Comparison of ENCODE assay signal across 10 cellular contexts in genomic region chr14:77554816-77555599, GRCh38. TPM values are rescaled to one million over a fixed set of nuclear protein-coding genes. Genes with fewer than 3 reads are reported as not detected.
DNase-seq lines count a peak whose midpoint lies in the region; ATAC-seq lines count a peak whose summit lies in the region.
"Had no signal": no experiment of that assay in that cellular context is flagged by ENCODE, and none has a peak within 500 bp of the region (broad histone marks: within the 10 kb centered on the region; RNA-seq: fewer than 3 reads in every experiment).

No MANE protein-coding gene starts in this region.

- no peak overlapping the region for H3K27ac ChIP-seq in CD4-positive, alpha-beta memory T cell (ENCODE audit: low read depth, low read length)
- H3K27ac ChIP-seq in mesodermal cell (ENCODE audit: low read depth, low read length, severe bottlenecking), result peak overlapping the region; percentile 6

- H3K27me3 Mint-ChIP-seq in CD4-positive, alpha-beta memory T cell, result no peaks in the 10 kb centered on the region
- no peaks in the 10 kb centered on the region for H3K27me3 Mint-ChIP-seq in activated naive CD8-positive, alpha-beta T cell
- H3K27me3 Mint-ChIP-seq in effector memory CD8-positive, alpha-beta T cell, result no peaks in the 10 kb centered on the region

- no peaks in the 10 kb centered on the region for H3K27me3 ChIP-seq in CD4-positive, alpha-beta memory T cell (ENCODE audit: insufficient read depth, low read length)

- peaks cover 0 to 8% (median 5%) of the 10 kb centered on the region in 4 donors for H3K4me1 Mint-ChIP-seq in CD4-positive, alpha-beta memory T cell
- H3K4me1 Mint-ChIP-seq in activated naive CD8-positive, alpha-beta T cell (ENCODE audit: low read depth), result peaks cover 14% of the 10 kb centered on the region
- H3K4me1 Mint-ChIP-seq in effector memory CD8-positive, alpha-beta T cell (ENCODE audit: low read depth in 2 of 2), result peaks cover 0 to 4% of the 10 kb centered on the region in 2 donors

- H3K36me3 ChIP-seq in CD4-positive, alpha-beta memory T cell (ENCODE audit: insufficient read depth, low read length), result peaks cover 25% of the 10 kb centered on the region
- peaks cover 59% of the 10 kb centered on the region for H3K36me3 ChIP-seq in mesodermal cell (ENCODE audit: control insufficient read depth, insufficient read depth, low read length)

- WGBS in mesodermal cell (ENCODE audit: insufficient coverage in 2 of 2), 2 experiments, result 75 to 93% methylated on average over 6 of the region's 9 CpGs

- H3K9me3 ChIP-seq in CD4-positive, alpha-beta memory T cell (ENCODE audit: control insufficient read depth in 1 of 2, low read length in 2 of 2), result no peaks in the 10 kb centered on the region
- H3K9me3 ChIP-seq in mesodermal cell (ENCODE audit: control insufficient read depth, low read length), result no peaks in the 10 kb centered on the region
- H3K9me3 ChIP-seq: mucosa of descending colon, thoracic aorta had no signal

- intact Hi-C loops in CD4-positive, alpha-beta memory T cell (cut with micrococcal nuclease), result no loop called here

- H3K36me3 Mint-ChIP-seq in CD4-positive, alpha-beta memory T cell, result peaks cover 40 to 60% of the 10 kb centered on the region in 2 donors
- peaks cover 9% of the 10 kb centered on the region for H3K36me3 Mint-ChIP-seq in activated naive CD8-positive, alpha-beta T cell
- peaks cover 67% of the 10 kb centered on the region for H3K36me3 Mint-ChIP-seq in effector memory CD8-positive, alpha-beta T cell (ENCODE audit: insufficient read depth)

- peak overlapping the region in 4 of 7 donors; percentile 61 to 88 (median 74) for H3K27ac Mint-ChIP-seq in CD4-positive, alpha-beta memory T cell
- H3K27ac Mint-ChIP-seq in activated naive CD8-positive, alpha-beta T cell, result peak overlapping the region; percentile 59
- peak overlapping the region in 1 of 2 donors; percentile 52 for H3K27ac Mint-ChIP-seq in effector memory CD8-positive, alpha-beta T cell

- DNase-seq in CD4-positive, alpha-beta memory T cell, result no peak
- DNase-seq in DMS114 treated with DMSO at 0.1 percent for 48 hours (lab: John Stamatoyannopoulos, UW; ENCODE audit: unreplicated experiment), result no peak
- no peak for DNase-seq in LoVo (ENCODE audit: low spot score)
- DNase-seq in effector memory CD8-positive, alpha-beta T cell, result no peak
- no peak for DNase-seq in stimulated activated CD4-positive, alpha-beta T cell treated with anti-CD3 and anti-CD28 coated beads, Interleukin-4, amount 100 ng/mL, for 24 hours
- DNase-seq: mucosa of descending colon had no signal

- ATAC-seq in HG02642 (IDR thresholded peaks at IDR 0.05; ENCODE audit: poor library complexity, unreplicated experiment), result peak; percentile 24
- ATAC-seq in effector memory CD8-positive, alpha-beta T cell (replicated peaks), result no peak
- ATAC-seq: mucosa of descending colon had no signal

- no peaks in the 10 kb centered on the region for H3K9me3 Mint-ChIP-seq in CD4-positive, alpha-beta memory T cell
- H3K9me3 Mint-ChIP-seq in activated naive CD8-positive, alpha-beta T cell (ENCODE audit: low read depth), result no peaks in the 10 kb centered on the region
- no peaks in the 10 kb centered on the region for H3K9me3 Mint-ChIP-seq in effector memory CD8-positive, alpha-beta T cell

- POLR2A ChIA-PET in CD4-positive, alpha-beta memory T cell (lab: Charles Lee; ENCODE audit: partially characterized antibody), result interaction anchor here (0.6 kb wide), 1 partner anchor 143 kb away, joined by 3 read pairs; no protein-coding TSS in a partner anchor

- no peak overlapping the region for H3K4me3 ChIP-seq in CD4-positive, alpha-beta memory T cell (ENCODE audit: low read length in 2 of 2)
- no peak overlapping the region for H3K4me3 ChIP-seq in mesodermal cell (ENCODE audit: extremely low read depth, insufficient read depth, low read length, poor library complexity, severe bottlenecking)
- H3K4me3 ChIP-seq: mucosa of descending colon, thoracic aorta had no signal

- H3K4me3 Mint-ChIP-seq in CD4-positive, alpha-beta memory T cell, result no peak overlapping the region
- H3K4me3 Mint-ChIP-seq in activated naive CD8-positive, alpha-beta T cell, result no peak overlapping the region
- no peak overlapping the region for H3K4me3 Mint-ChIP-seq in effector memory CD8-positive, alpha-beta T cell

- peaks cover 5% of the 10 kb centered on the region for H3K4me1 ChIP-seq in CD4-positive, alpha-beta memory T cell (ENCODE audit: insufficient read depth, low read length)
- H3K4me1 ChIP-seq in mesodermal cell (ENCODE audit: control insufficient read depth, insufficient read depth, low read length, poor library complexity, severe bottlenecking), result no peaks in the 10 kb centered on the region

- CTCF ChIA-PET in CD4-positive, alpha-beta memory T cell (lab: Charles Lee; ENCODE audit: partially characterized antibody), result no interaction called here

RNA-seq across cellular contexts. Expression of gene ISM2, which starts 56.4 kb away (rescaled TPM):
- total RNA-seq in CD4-positive, alpha-beta memory T cell, result not detected
- not detected for polyA plus RNA-seq in CD4-positive, alpha-beta memory T cell
- 0.29 TPM for polyA plus RNA-seq in mesodermal cell (2013, experiment 1 of 2)
- 0.56 TPM for polyA plus RNA-seq in mesodermal cell (2013, experiment 2 of 2)
- total RNA-seq: thoracic aorta had no signal
